9 cellular contexts compared by ENCODE assay signal in genomic region chrY:4991743-4992400, GRCh38. TPM values are rescaled to one million over a fixed set of nuclear protein-coding genes. Genes with fewer than 3 reads are reported as not detected.
DNase-seq lines count a peak whose midpoint lies in the region; ATAC-seq, FAIRE-seq and TF ChIP-seq lines count a peak whose summit lies in the region.
"Not testable (repeated sequence)": the region's sequence is repeated elsewhere in the genome, so short reads cannot be mapped to it uniquely, and the experiment has no call there.
"Had no signal": no experiment of that assay in that cellular context is flagged by ENCODE, and none has a peak within 500 bp of the region (broad histone marks: within the 10 kb centered on the region; RNA-seq: fewer than 3 reads in every experiment).

No MANE protein-coding gene starts in this region.

- not testable (repeated sequence) for H3K36me3 Mint-ChIP-seq in activated CD8-positive, alpha-beta T cell treated with anti-CD3 and anti-CD28 coated beads for 36 hours (ENCODE audit: low read depth)

- FAIRE-seq in islet of Langerhans (lab: Jason Lieb, UNC) = peak; percentile 92

- not testable (repeated sequence) for H3K27me3 Mint-ChIP-seq in activated CD8-positive, alpha-beta T cell treated with anti-CD3 and anti-CD28 coated beads for 36 hours

- H3K4me3 Mint-ChIP-seq in activated CD8-positive, alpha-beta T cell treated with anti-CD3 and anti-CD28 coated beads for 36 hours = not testable (repeated sequence)

- CTCF ChIA-PET in activated CD8-positive, alpha-beta T cell treated with anti-CD3 and anti-CD28 coated beads for 36 hours (lab: Charles Lee) = not testable (repeated sequence)

- not testable (repeated sequence) for H3K9me3 Mint-ChIP-seq in activated CD8-positive, alpha-beta T cell treated with anti-CD3 and anti-CD28 coated beads for 36 hours

- not testable (repeated sequence) for H3K4me1 Mint-ChIP-seq in activated CD8-positive, alpha-beta T cell treated with anti-CD3 and anti-CD28 coated beads for 36 hours (ENCODE audit: low read depth)

- not testable (repeated sequence) for H3K27ac Mint-ChIP-seq in activated CD8-positive, alpha-beta T cell treated with anti-CD3 and anti-CD28 coated beads for 36 hours

- not testable (repeated sequence) for TF ChIP-seq CTCF in activated CD8-positive, alpha-beta T cell treated with anti-CD3 and anti-CD28 coated beads for 36 hours (IDR thresholded peaks at IDR 0.05)

- POLR2A ChIA-PET in activated CD8-positive, alpha-beta T cell treated with anti-CD3 and anti-CD28 coated beads for 36 hours (lab: Charles Lee) = not testable (repeated sequence)

- peak; percentile 100 for ATAC-seq in GM18858 (IDR thresholded peaks at IDR 0.05; ENCODE audit: unreplicated experiment)
- ATAC-seq in GM19467 (IDR thresholded peaks at IDR 0.05; ENCODE audit: unreplicated experiment) = peak; percentile 100
- ATAC-seq in HG02571 (IDR thresholded peaks at IDR 0.05; ENCODE audit: unreplicated experiment) = peak; percentile 90
- peak; percentile 100 for ATAC-seq in HG03066 (IDR thresholded peaks at IDR 0.05; ENCODE audit: low read depth, unreplicated experiment)
- ATAC-seq in HG03558 (IDR thresholded peaks at IDR 0.05; ENCODE audit: extremely low read depth, unreplicated experiment) = peak; percentile 100
- peak; percentile 86 for ATAC-seq in activated CD8-positive, alpha-beta T cell treated with anti-CD3 and anti-CD28 coated beads for 36 hours

- intact Hi-C loops in activated CD8-positive, alpha-beta T cell treated with anti-CD3 and anti-CD28 coated beads for 36 hours (cut with micrococcal nuclease) = not testable (repeated sequence)

- DNase-seq in activated CD8-positive, alpha-beta T cell treated with anti-CD3 and anti-CD28 coated beads for 36 hours = not testable (repeated sequence)

RNA-seq across cellular contexts. Expression of gene PCDH11Y, which starts 8.2 kb away (rescaled TPM):
- not detected for total RNA-seq in activated CD8-positive, alpha-beta T cell treated with anti-CD3 and anti-CD28 coated beads for 36 hours
- total RNA-seq: activated CD4-positive, alpha-beta T cell treated with anti-CD3 and anti-CD28 coated beads, Interleukin-2, amount 10 ng/mL, durations not matched to agents 7 days and 5 days; lung microvascular endothelial cell had no signal
